12 cellular contexts compared by ENCODE assay signal in the genomic region with DNA sequence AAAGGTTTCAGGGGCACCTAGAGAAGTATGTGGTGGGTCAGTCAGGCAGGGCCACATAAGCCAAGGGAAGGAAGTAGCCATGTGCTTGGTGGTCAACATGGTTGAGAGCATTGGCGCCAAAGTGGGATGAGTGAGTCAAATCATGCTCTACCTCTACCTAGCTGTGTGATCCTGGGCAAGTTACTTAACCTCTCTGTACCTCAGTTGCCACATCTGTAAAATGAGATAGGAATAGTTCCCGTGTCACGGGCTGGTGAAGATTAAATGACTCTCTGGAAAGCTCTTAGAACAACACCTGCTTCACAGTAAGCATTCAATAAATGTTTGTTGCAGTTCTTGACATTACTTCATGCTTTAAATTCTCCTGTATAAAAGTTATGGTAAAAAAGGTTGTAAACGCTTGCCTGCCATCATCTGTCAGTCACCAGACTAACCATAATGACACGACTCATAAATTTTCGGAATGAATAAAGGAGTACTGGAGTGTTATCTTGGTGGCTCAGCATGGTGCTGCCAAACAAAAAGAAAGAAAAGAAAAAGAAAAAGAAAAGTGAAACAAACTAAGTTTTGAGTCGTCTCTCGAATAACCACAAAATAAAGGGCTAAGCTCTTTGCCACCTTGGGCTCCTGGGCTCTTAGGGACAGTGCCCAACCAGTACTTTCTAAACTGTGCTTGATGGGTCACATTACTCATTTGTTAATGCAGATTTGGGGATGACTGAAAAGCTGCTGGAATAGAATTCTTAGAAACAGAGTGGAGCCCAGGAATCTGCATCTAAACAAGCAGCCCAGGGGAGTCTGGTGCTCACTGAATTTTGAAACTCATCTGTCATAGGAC.
"Had no signal": no experiment of that assay in that cellular context is flagged by ENCODE, and none has a peak within 500 bp of the region (broad histone marks: within the 10 kb centered on the region; RNA-seq: fewer than 3 reads in every experiment).

No MANE protein-coding gene starts in this region.

- H3K4me1 Mint-ChIP-seq: activated naive CD4-positive, alpha-beta T cell treated with anti-CD3 and anti-CD28 coated beads, Interleukin-2, amount 10 ng/mL, durations not matched to agents 7 days and 5 days had no signal

- H3K27ac ChIP-seq: colonic mucosa, heart right ventricle, left lung, stomach, thoracic aorta, WERI-Rb-1 had no signal

- H3K9me3 ChIP-seq: colonic mucosa, left lung, stomach, thoracic aorta had no signal

- H3K4me3 Mint-ChIP-seq: activated naive CD4-positive, alpha-beta T cell treated with anti-CD3 and anti-CD28 coated beads, Interleukin-2, amount 10 ng/mL, durations not matched to agents 7 days and 5 days; memory B cell; natural killer cell treated with Interleukin-12 subunit alpha and Interleukin-12 subunit beta and Interleukin-15 and Interleukin-18, amount 100 ng/mL, for 72 hours had no signal

- H3K27me3 ChIP-seq: colonic mucosa, left lung, stomach had no signal

- H3K4me1 ChIP-seq: colonic mucosa, left lung, stomach had no signal

- H3K4me3 ChIP-seq: colonic mucosa, heart right ventricle, left lung, stomach, thoracic aorta had no signal

- ATAC-seq: heart right ventricle; left lung; natural killer cell treated with Interleukin-12 subunit alpha and Interleukin-12 subunit beta and Interleukin-15 and Interleukin-18, amount 100 ng/mL, for 72 hours had no signal

- H3K27me3 Mint-ChIP-seq: activated naive CD4-positive, alpha-beta T cell treated with anti-CD3 and anti-CD28 coated beads, Interleukin-2, amount 10 ng/mL, durations not matched to agents 7 days and 5 days had no signal

- H3K27ac Mint-ChIP-seq: activated naive CD4-positive, alpha-beta T cell treated with anti-CD3 and anti-CD28 coated beads, Interleukin-2, amount 10 ng/mL, durations not matched to agents 7 days and 5 days; memory B cell; natural killer cell treated with Interleukin-12 subunit alpha and Interleukin-12 subunit beta and Interleukin-15 and Interleukin-18, amount 100 ng/mL, for 72 hours had no signal

- H3K36me3 Mint-ChIP-seq: activated naive CD4-positive, alpha-beta T cell treated with anti-CD3 and anti-CD28 coated beads, Interleukin-2, amount 10 ng/mL, durations not matched to agents 7 days and 5 days; memory B cell; natural killer cell treated with Interleukin-12 subunit alpha and Interleukin-12 subunit beta and Interleukin-15 and Interleukin-18, amount 100 ng/mL, for 72 hours had no signal

- DNase-seq: activated CD4-positive, alpha-beta T cell treated with anti-CD3 and anti-CD28 coated beads for 4 hours; activated CD8-positive, alpha-beta memory T cell treated with anti-CD3 and anti-CD28 coated beads for 24 hours; activated naive CD4-positive, alpha-beta T cell treated with anti-CD3 and anti-CD28 coated beads, Interleukin-2, amount 10 ng/mL, durations not matched to agents 7 days and 5 days; colonic mucosa; heart right ventricle; left lung; stimulated activated CD4-positive, alpha-beta T cell treated with anti-CD3 and anti-CD28 coated beads, Interleukin-4, amount 100 ng/mL, for 1 hour; stomach; WERI-Rb-1 had no signal

- H3K36me3 ChIP-seq: colonic mucosa, heart right ventricle, left lung, stomach, thoracic aorta had no signal
